Comparison of ENCODE assay signal across 8 cellular contexts in genomic region chr7:148982596-148983219, GRCh38. TPM values are rescaled to one million over a fixed set of nuclear protein-coding genes. Genes with fewer than 3 reads are reported as not detected.
A peak's percentile ranks its signal among the peaks of the same experiment; 100 is the strongest.
DNase-seq lines count a peak whose midpoint lies in the region; ATAC-seq, FAIRE-seq and TF ChIP-seq lines count a peak whose summit lies in the region.

No MANE protein-coding gene starts in this region.

- intact Hi-C loops in heart right ventricle (cut with DNase I): loop anchor here in 1 of 10 donors (2.0 kb wide), 1 partner anchor 42 kb away; no protein-coding TSS in a partner anchor
- intact Hi-C loops in Right ventricle myocardium inferior (cut with DNase I): no loop called here
- intact Hi-C loops in Panc1 (cut with micrococcal nuclease; ENCODE audit: unreplicated experiment): no loop called here

- H3K4me3 ChIP-seq in heart right ventricle: peak overlapping the region; percentile 39 to 78 (median 67)
- H3K4me3 ChIP-seq in Panc1 (ENCODE audit: low read depth in 2 of 2, low read length in 2 of 2): peak overlapping the region; percentile 65 to 80

- CTCF ChIA-PET in Panc1 (lab: Charles Lee): interaction anchor here (0.7 kb wide), 2 partner anchors 143 to 570 kb away, joined by 3 to 5 read pairs; partner anchors contain the start of gene ZNF425

- no TSS peak for BruUV-seq in Panc1 (replicated peaks; lab: Mats Ljungman, UMichigan)

- H3K9me3 Mint-ChIP-seq in effector memory CD8-positive, alpha-beta T cell: peaks cover 0 to 10% of the 10 kb centered on the region in 2 donors
- no peaks in the 10 kb centered on the region for H3K9me3 Mint-ChIP-seq in neural crest cell

- ATAC-seq in heart right ventricle (no peak), Right ventricle myocardium inferior (no peak), Panc1 (0 out of 2 replicates have a peak, but pooled peaks have one; percentile 40), HG03108 (IDR thresholded peaks at IDR 0.05; ENCODE audit: unreplicated experiment) (no peak), HG03571 (IDR thresholded peaks at IDR 0.05; ENCODE audit: unreplicated experiment) (no peak)
- no peak for ATAC-seq in effector memory CD8-positive, alpha-beta T cell (replicated peaks)

- H3K27ac Mint-ChIP-seq in effector memory CD8-positive, alpha-beta T cell: peak overlapping the region; percentile 99
- peak overlapping the region; percentile 94 for H3K27ac Mint-ChIP-seq in neural crest cell (ENCODE audit: unreplicated experiment)

- no peak for DNase-seq in heart right ventricle
- no peak for DNase-seq in Right ventricle myocardium inferior (ENCODE audit: missing footprints)
- DNase-seq in Panc1 (ENCODE audit: low read depth, low spot score): no peak
- DNase-seq in effector memory CD8-positive, alpha-beta T cell: no peak
- DNase-seq in neural crest cell (ENCODE audit: low read depth, low spot score): no peak
- no peak for DNase-seq in GM12892 (ENCODE audit: insufficient read length)

- peaks cover 38 to 43% of the 10 kb centered on the region in 2 donors for H3K4me1 Mint-ChIP-seq in effector memory CD8-positive, alpha-beta T cell (ENCODE audit: low read depth in 2 of 2)
- peaks cover 35% of the 10 kb centered on the region for H3K4me1 Mint-ChIP-seq in neural crest cell

- H3K4me1 ChIP-seq in heart right ventricle: peaks cover 2 to 33% (median 22%) of the 10 kb centered on the region in 9 donors
- H3K4me1 ChIP-seq in Panc1 (ENCODE audit: control insufficient read depth, insufficient read depth, low read length): peaks cover 10% of the 10 kb centered on the region

- TF ChIP-seq POLR2A in GM12892 (IDR thresholded peaks at IDR 0.05; ENCODE audit: low read depth, low read length): no peak

- POLR2A ChIA-PET in Panc1 (lab: Charles Lee): no interaction called here

- H3K27ac ChIP-seq in heart right ventricle: peak overlapping the region in 3 of 10 donors; percentile 27 to 60 (median 41)
- no peak overlapping the region for H3K27ac ChIP-seq in Panc1 (ENCODE audit: low read length)

- H3K27me3 ChIP-seq in heart right ventricle (peaks cover 0 to 13% (median 5%) of the 10 kb centered on the region in 7 donors), Panc1 (ENCODE audit: control insufficient read depth, insufficient read depth, low read length) (no peaks in the 10 kb centered on the region)

- H3K27me3 Mint-ChIP-seq in effector memory CD8-positive, alpha-beta T cell: no peaks in the 10 kb centered on the region
- peaks cover 8% of the 10 kb centered on the region for H3K27me3 Mint-ChIP-seq in neural crest cell (ENCODE audit: low read depth)

- no peak for FAIRE-seq in GM12892 (lab: Jason Lieb, UNC)

- no peaks in the 10 kb centered on the region for H3K36me3 ChIP-seq in heart right ventricle
- no peaks in the 10 kb centered on the region for H3K36me3 ChIP-seq in Panc1 (ENCODE audit: control insufficient read depth, insufficient read depth, low read length)

- H3K9me3 ChIP-seq in heart right ventricle: no peaks in the 10 kb centered on the region
- no peaks in the 10 kb centered on the region for H3K9me3 ChIP-seq in Panc1 (ENCODE audit: control insufficient read depth, insufficient read depth, low read depth, low read length)

- H3K36me3 Mint-ChIP-seq in effector memory CD8-positive, alpha-beta T cell (ENCODE audit: insufficient read depth): peaks cover 51% of the 10 kb centered on the region
- no peaks in the 10 kb centered on the region for H3K36me3 Mint-ChIP-seq in neural crest cell (ENCODE audit: low read depth)

- in situ Hi-C loops in Panc1 (cut with HindIII; ENCODE audit: low pct_unique_long_range_greater_than_20kb, low sequenced_read_pairs): no loop called here

- WGBS in heart right ventricle, 2 donors: 1 to 3% methylated on average over 27 of the region's 27 CpGs

- H3K4me3 Mint-ChIP-seq in effector memory CD8-positive, alpha-beta T cell: peak overlapping the region; percentile 93 to 98
- peak overlapping the region; percentile 95 for H3K4me3 Mint-ChIP-seq in neural crest cell

- TF ChIP-seq CTCF in heart right ventricle (IDR thresholded peaks at IDR 0.05) (no peak), Panc1 (IDR thresholded peaks at IDR 0.05) (no peak), neural crest cell (conservative IDR thresholded peaks at IDR 0.05) (no peak)

RNA-seq across cellular contexts. Expression of gene PDIA4, which starts 45.6 kb away (rescaled TPM):
- 10 to 100 TPM; 18.2 to 49.2 (median 24.6) TPM for total RNA-seq in heart right ventricle
- polyA plus RNA-seq in heart right ventricle: 10 to 100 TPM; 10.2 to 64.5 TPM
- total RNA-seq in Right ventricle myocardium inferior: 48.7 TPM
- 281 TPM for total RNA-seq in Panc1 (2021; ENCODE audit: unreplicated experiment)
- 243 TPM for polyA plus RNA-seq in Panc1 (2012; ENCODE audit: insufficient read length)
- 151 and 154 TPM in 2 replicates for total RNA-seq in neural crest cell
- 73.4 TPM for polyA plus RNA-seq in GM12892 (2012; ENCODE audit: missing spikeins)
